ENCODE assay signal across 8 cellular contexts in the genomic region with DNA sequence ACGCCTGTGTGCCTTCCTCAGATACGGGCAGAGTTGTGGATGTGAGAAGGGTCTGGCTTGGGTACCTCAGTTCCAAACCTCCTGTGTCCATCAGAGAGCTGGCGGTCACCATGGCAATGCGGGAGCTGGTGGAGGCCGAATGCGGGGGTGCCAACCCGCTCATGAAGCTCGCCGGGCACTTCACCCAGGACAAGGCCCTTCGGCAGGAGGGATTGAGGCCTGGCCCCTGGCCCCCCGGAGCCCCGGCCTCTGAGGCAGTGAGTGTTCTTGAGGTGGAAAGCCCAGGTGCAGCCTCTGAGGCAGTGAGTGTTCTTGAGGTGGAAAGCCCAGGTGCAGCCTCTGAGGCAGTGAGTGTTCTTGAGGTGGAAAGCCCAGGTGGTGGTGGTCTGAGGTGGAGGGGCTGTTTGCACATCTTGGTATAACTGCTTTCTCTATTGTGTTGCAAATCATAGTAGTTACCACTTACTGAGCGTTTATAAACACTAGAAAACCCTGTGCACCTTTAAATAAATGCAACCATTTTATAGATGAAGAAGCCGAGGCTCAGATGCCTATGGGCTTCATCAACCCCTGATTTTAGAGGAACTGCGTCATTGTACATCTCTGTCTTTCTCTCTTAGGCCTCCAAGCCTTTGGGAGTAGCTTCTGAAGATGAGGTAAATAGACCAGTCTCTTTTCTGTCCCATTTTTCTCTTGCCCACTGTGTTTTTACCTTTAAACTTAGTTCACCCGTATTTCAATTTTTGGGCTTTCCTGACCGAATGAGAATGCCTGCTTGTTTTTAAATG. TPM values are rescaled to one million over a fixed set of nuclear protein-coding genes. Genes with fewer than 3 reads are reported as not detected.
DNase-seq lines count a peak whose midpoint lies in the region; ATAC-seq, FAIRE-seq and TF ChIP-seq lines count a peak whose summit lies in the region.

No MANE protein-coding gene starts in this region.

- TF ChIP-seq POLR2A in GM12892 (IDR thresholded peaks at IDR 0.05; ENCODE audit: low read depth, low read length): no peak

- no peaks in the 10 kb centered on the region for H3K9me3 ChIP-seq in Loucy (ENCODE audit: insufficient read depth, low read depth, low read length)

- H3K36me3 ChIP-seq in Loucy (ENCODE audit: insufficient read depth, low read length): no peaks in the 10 kb centered on the region

- FAIRE-seq in GM12892 (lab: Jason Lieb, UNC): peak; percentile 30

- peaks cover 39% of the 10 kb centered on the region; the same call in 1 of the 2 replicates for H3K79me2 ChIP-seq in Loucy (ENCODE audit: insufficient read depth, low read length)

- H3K9me3 Mint-ChIP-seq in activated T-helper 17 cell treated with anti-CD3 and anti-CD28 coated beads, Interleukin-2, amount 50 U/mL, for 72 hours: no peaks in the 10 kb centered on the region

- H3K27me3 Mint-ChIP-seq in activated T-helper 17 cell treated with anti-CD3 and anti-CD28 coated beads, Interleukin-2, amount 50 U/mL, for 72 hours: no peaks in the 10 kb centered on the region

- ATAC-seq in activated T-helper 17 cell treated with anti-CD3 and anti-CD28 coated beads, Interleukin-2, amount 50 U/mL, for 72 hours (replicated peaks): no peak
- no peak for ATAC-seq in HG02588 (IDR thresholded peaks at IDR 0.05; ENCODE audit: unreplicated experiment)

- H3K4me1 Mint-ChIP-seq in activated T-helper 17 cell treated with anti-CD3 and anti-CD28 coated beads, Interleukin-2, amount 50 U/mL, for 72 hours: peaks cover 25% of the 10 kb centered on the region

- CTCF ChIA-PET in GM10248 (lab: Yijun Ruan, JAX): interaction anchor here (2.1 to 3.6 kb wide), 2 partner anchors 15 to 16 kb away, joined by 4 to 12 read pairs; no protein-coding TSS in a partner anchor

- peak overlapping the region; percentile 81 for H3K9ac ChIP-seq in Loucy (ENCODE audit: low read depth, low read length, poor library complexity, severe bottlenecking)

- DNase-seq in GM12892 (ENCODE audit: insufficient read length) (no peak), glomerular visceral epithelial cell (ENCODE audit: extremely low spot score) (peak; percentile 13), occipital lobe (lab: John Stamatoyannopoulos, UW) (peak; percentile 32), NCI-H128 (lab: John Stamatoyannopoulos, UW; ENCODE audit: unreplicated experiment) (no peak), GM10248 (ENCODE audit: extremely low spot score) (no peak)

- H2AFZ ChIP-seq in Loucy (ENCODE audit: low read length): peak overlapping the region; percentile 73

- no peaks in the 10 kb centered on the region for H3K27me3 ChIP-seq in Loucy (ENCODE audit: insufficient read depth, low read length, poor library complexity, severe bottlenecking)

- peak overlapping the region; percentile 81 for H3K4me2 ChIP-seq in Loucy (ENCODE audit: low read depth, low read length, poor library complexity, severe bottlenecking)

- H3K4me3 Mint-ChIP-seq in activated T-helper 17 cell treated with anti-CD3 and anti-CD28 coated beads, Interleukin-2, amount 50 U/mL, for 72 hours: peak overlapping the region; percentile 88

- H3K36me3 Mint-ChIP-seq in activated T-helper 17 cell treated with anti-CD3 and anti-CD28 coated beads, Interleukin-2, amount 50 U/mL, for 72 hours (ENCODE audit: low read depth): peaks cover 41% of the 10 kb centered on the region

- H4K20me1 ChIP-seq in Loucy (ENCODE audit: insufficient read depth, low read length, poor library complexity, severe bottlenecking): peaks cover 5% of the 10 kb centered on the region

- H3K4me1 ChIP-seq in Loucy (ENCODE audit: insufficient read depth, low read length, poor library complexity, severe bottlenecking): peaks cover 78% of the 10 kb centered on the region

- POLR2A ChIA-PET in GM10248 (lab: Yijun Ruan, JAX): no interaction called here

- peak overlapping the region; percentile 79 for H3K4me3 ChIP-seq in Loucy (ENCODE audit: low read length, poor library complexity, severe bottlenecking)

- H3K27ac Mint-ChIP-seq in activated T-helper 17 cell treated with anti-CD3 and anti-CD28 coated beads, Interleukin-2, amount 50 U/mL, for 72 hours: peak overlapping the region; percentile 13

- TF ChIP-seq CTCF in Loucy (conservative IDR thresholded peaks at IDR 0.05; ENCODE audit: low read length) (no peak), GM10248 (IDR thresholded peaks at IDR 0.05; ENCODE audit: control extremely low read depth, extremely low read depth, low read depth, missing control alignments) (no peak)

- no peaks in the 10 kb centered on the region for H3K9me2 ChIP-seq in Loucy (replicated peaks; ENCODE audit: low read depth, low read length)

- H3F3A ChIP-seq in Loucy (ENCODE audit: low read depth): peaks cover 6% of the 10 kb centered on the region; the same call in 1 of the 2 replicates

RNA-seq across cellular contexts. Expression of gene PEX5, which starts 1.0 kb away (rescaled TPM):
- polyA plus RNA-seq in GM12892 (2012; ENCODE audit: missing spikeins): 12.1 TPM
- total RNA-seq in activated T-helper 17 cell treated with anti-CD3 and anti-CD28 coated beads, Interleukin-2, amount 50 U/mL, for 72 hours: 10 to 100 TPM; 21.4 to 31.4 TPM
- total RNA-seq in occipital lobe: 71.1 TPM

Comparison
In these comparisons a context has a peak if more than half of its experiments do, and no peak if none do; other contexts are left out.
1. DNase-seq: peak in glomerular visceral epithelial cell (single experiment) and occipital lobe (single experiment); none in GM12892 (single experiment), NCI-H128 (single experiment) and GM10248 (single experiment).